8 cellular contexts compared by ENCODE assay signal in genomic region chr17:31858647-31859486, GRCh38. TPM values are rescaled to one million over a fixed set of nuclear protein-coding genes. Genes with fewer than 3 reads are reported as not detected.
DNase-seq lines count a peak whose midpoint lies in the region; ATAC-seq lines count a peak whose summit lies in the region.

Gene COPRS, minus strand, starts transcription at chr17:31859244. Its CDS starts 45 bp downstream, at chr17:31859199.

- H3K27ac ChIP-seq in CD4-positive, alpha-beta memory T cell (ENCODE audit: low read depth, low read length), result peak within 1 kb of the TSS; percentile 26

- no peaks in the 10 kb centered on the region for H3K9me3 ChIP-seq in CD4-positive, alpha-beta memory T cell (ENCODE audit: control insufficient read depth in 1 of 2, low read length in 2 of 2)
- no peaks in the 10 kb centered on the region for H3K9me3 ChIP-seq in neuron (ENCODE audit: low read length)

- peak within 1 kb of the TSS; percentile 73 for H2AFZ ChIP-seq in neuron (ENCODE audit: low read depth, low read length)

- H3K27me3 ChIP-seq in CD4-positive, alpha-beta memory T cell (ENCODE audit: insufficient read depth, low read length), result no peaks in the 10 kb centered on the region
- H3K27me3 ChIP-seq in neuron (ENCODE audit: insufficient read depth, low read length), result no peaks in the 10 kb centered on the region

- peaks cover 10 to 16% of the 10 kb centered on the region in 2 donors for H3K36me3 Mint-ChIP-seq in CD4-positive, alpha-beta memory T cell

- peak within 1 kb of the TSS; percentile 85 to 91 (median 87) for H3K4me3 Mint-ChIP-seq in CD4-positive, alpha-beta memory T cell

- H3K4me1 Mint-ChIP-seq in CD4-positive, alpha-beta memory T cell, result peaks cover 12 to 22% (median 14%) of the 10 kb centered on the region in 4 donors

- intact Hi-C loops in CD4-positive, alpha-beta memory T cell (cut with micrococcal nuclease), result loop anchor here (1.0 to 5.0 kb wide), 2 partner anchors 42 to 372 kb away; partner anchors contain the start of gene UTP6

- no peaks in the 10 kb centered on the region for H3K27me3 Mint-ChIP-seq in CD4-positive, alpha-beta memory T cell

- peaks cover 14% of the 10 kb centered on the region for H3K4me1 ChIP-seq in CD4-positive, alpha-beta memory T cell (ENCODE audit: insufficient read depth, low read length)
- peaks cover 18% of the 10 kb centered on the region for H3K4me1 ChIP-seq in neuron (ENCODE audit: insufficient read depth, low read length)

- ATAC-seq in GM21390 (IDR thresholded peaks at IDR 0.05; ENCODE audit: unreplicated experiment), result peak; percentile 59

- POLR2A ChIA-PET in CD4-positive, alpha-beta memory T cell (lab: Charles Lee; ENCODE audit: partially characterized antibody), result interaction anchor here (1.2 kb wide), 1 partner anchor 42 kb away, joined by 4 read pairs; the partner anchor contains the start of gene UTP6

- H3K36me3 ChIP-seq in CD4-positive, alpha-beta memory T cell (ENCODE audit: insufficient read depth, low read length), result no peaks in the 10 kb centered on the region
- peaks cover 23% of the 10 kb centered on the region for H3K36me3 ChIP-seq in neuron (ENCODE audit: insufficient read depth, low read length)

- peak within 1 kb of the TSS; percentile 29 to 89 (median 79) for H3K27ac Mint-ChIP-seq in CD4-positive, alpha-beta memory T cell

- CTCF ChIA-PET in CD4-positive, alpha-beta memory T cell (lab: Charles Lee; ENCODE audit: partially characterized antibody), result interaction anchor here (0.9 kb wide), 1 partner anchor 422 kb away, joined by 3 read pairs; no protein-coding TSS in a partner anchor

- DNase-seq in CD4-positive, alpha-beta memory T cell, result peak; percentile 71 to 78 (median 74)
- DNase-seq in LHCN-M2 (ENCODE audit: low read depth) (peak; percentile 80), SK-N-DZ (ENCODE audit: low spot score) (peak; percentile 72), foreskin melanocyte (peak; percentile 52), stromal cell of bone marrow (ENCODE audit: low read depth) (peak; percentile 74)
- peak; percentile 50 to 83 (median 64) for DNase-seq in activated naive CD4-positive, alpha-beta T cell (lab: John Stamatoyannopoulos, UW)

- peak within 1 kb of the TSS in 1 of 2 donors; percentile 65 for H3K4me3 ChIP-seq in CD4-positive, alpha-beta memory T cell (ENCODE audit: low read length in 2 of 2)
- H3K4me3 ChIP-seq in neuron (ENCODE audit: low read length), result peak within 1 kb of the TSS; percentile 81

- no peaks in the 10 kb centered on the region for H3K9me3 Mint-ChIP-seq in CD4-positive, alpha-beta memory T cell

RNA-seq across cellular contexts. Expression of gene COPRS, which starts in this region (rescaled TPM):
- total RNA-seq in CD4-positive, alpha-beta memory T cell, result 1 to 10 TPM; 3.3 to 3.6 TPM
- 10 to 100 TPM; 12.1 to 13.2 TPM for polyA plus RNA-seq in CD4-positive, alpha-beta memory T cell
- 118 and 131 TPM in 2 replicates for total RNA-seq in LHCN-M2 (2014; rRNA removed)
- polyA plus RNA-seq in LHCN-M2 (2012), result 121 TPM
- polyA plus RNA-seq in SK-N-DZ (2014; cell fraction: cytosol; rRNA removed), result 124 and 131 TPM in 2 replicates
- 84.3 and 101 TPM in 2 replicates for polyA plus RNA-seq in SK-N-DZ (2014; cell fraction: nucleus; rRNA removed)

Comparison
In these comparisons a context has a peak if more than half of its experiments do, and no peak if none do; other contexts are left out.
1. RNA of gene COPRS (total RNA-seq): 118 to 131 TPM in LHCN-M2; 3.3 to 3.6 TPM in CD4-positive, alpha-beta memory T cell; every median in the first group is over 10 times any median in the second.
2. Peak in every context shown above with its lines, with median percentiles within 50 percentile points of each other: DNase-seq.